In genomic region chr7:17009007-17009719, GRCh38 we compare ENCODE assay signal across 10 cellular contexts.
A peak's percentile ranks its signal among the peaks of the same experiment; 100 is the strongest.
DNase-seq lines count a peak whose midpoint lies in the region; ATAC-seq and TF ChIP-seq lines count a peak whose summit lies in the region.
"Had no signal": no experiment of that assay in that cellular context is flagged by ENCODE, and none has a peak within 500 bp of the region (broad histone marks: within the 10 kb centered on the region; RNA-seq: fewer than 3 reads in every experiment).

No MANE protein-coding gene starts in this region.

- TF ChIP-seq EP300 in tibial nerve (IDR thresholded peaks at IDR 0.05) = peak in 1 of 2 donors; percentile 72

- H3K27me3 Mint-ChIP-seq in activated naive CD8-positive, alpha-beta T cell treated with anti-CD3 and anti-CD28 coated beads for 36 hours = no peaks in the 10 kb centered on the region

- peaks cover 1% of the 10 kb centered on the region for H3K9me3 Mint-ChIP-seq in activated naive CD8-positive, alpha-beta T cell treated with anti-CD3 and anti-CD28 coated beads for 36 hours

- no peaks in the 10 kb centered on the region for H3K27me3 ChIP-seq in tibial nerve
- H3K27me3 ChIP-seq: MG63 had no signal

- 56 to 59% methylated on average over 4 of the region's 4 CpGs for WGBS in tibial nerve, 2 donors

- H3K36me3 Mint-ChIP-seq in activated naive CD8-positive, alpha-beta T cell treated with anti-CD3 and anti-CD28 coated beads for 36 hours = no peaks in the 10 kb centered on the region

- TF ChIP-seq CTCF in foreskin fibroblast (IDR thresholded peaks at IDR 0.05; ENCODE audit: low read depth, low read length) (peak; percentile 20), tibial nerve (IDR thresholded peaks at IDR 0.05) (peak; percentile 14 to 28 (median 22))

- no peak for TF ChIP-seq POLR2A in tibial nerve (IDR thresholded peaks at IDR 0.05)

- no peak overlapping the region for H3K4me3 ChIP-seq in foreskin fibroblast (ENCODE audit: low read depth in 1 of 2, low read length in 2 of 2)
- no peak overlapping the region for H3K4me3 ChIP-seq in tibial nerve
- H3K4me3 ChIP-seq: MG63 had no signal

- no peak for ATAC-seq in HG03196 (IDR thresholded peaks at IDR 0.05; ENCODE audit: unreplicated experiment)

- H3K4me1 Mint-ChIP-seq in activated naive CD8-positive, alpha-beta T cell treated with anti-CD3 and anti-CD28 coated beads for 36 hours = peaks cover 11% of the 10 kb centered on the region

- peak overlapping the region in 3 of 4 donors; percentile 32 to 75 (median 51) for H3K27ac ChIP-seq in tibial nerve

- no peaks in the 10 kb centered on the region for H3K9me3 ChIP-seq in tibial nerve

- no peak overlapping the region for H3K27ac Mint-ChIP-seq in activated naive CD8-positive, alpha-beta T cell treated with anti-CD3 and anti-CD28 coated beads for 36 hours

- DNase-seq in SIG-M5 treated with dmso at 0.1 percent for 504 hours (lab: John Stamatoyannopoulos, UW; ENCODE audit: unreplicated experiment) (peak; percentile 50), SIG-M5 (lab: John Stamatoyannopoulos, UW) (no peak), OCI-M1 (lab: John Stamatoyannopoulos, UW) (peak; percentile 70), foreskin fibroblast (peak in 1 of 2 donors; percentile 45), tibial nerve (ENCODE audit: low spot score in 2 of 2) (no peak), amniotic stem cell (lab: John Stamatoyannopoulos, UW) (no peak)
- no peak for DNase-seq in activated naive CD8-positive, alpha-beta T cell treated with anti-CD3 and anti-CD28 coated beads for 36 hours
- DNase-seq: DMS79 treated with DMSO at 0.1 percent for 48 hours, MG63 had no signal

- no peak overlapping the region for H3K4me3 Mint-ChIP-seq in activated naive CD8-positive, alpha-beta T cell treated with anti-CD3 and anti-CD28 coated beads for 36 hours

- peaks cover 0 to 29% (median 8%) of the 10 kb centered on the region in 4 donors for H3K4me1 ChIP-seq in tibial nerve

- H3K36me3 ChIP-seq in tibial nerve = no peaks in the 10 kb centered on the region
- H3K36me3 ChIP-seq: MG63 had no signal

Comparison
In these comparisons a context has a peak if more than half of its experiments do, and no peak if none do; other contexts are left out.
1. DNase-seq: peak in SIG-M5 treated with dmso at 0.1 percent for 504 hours (single experiment) and OCI-M1 (single experiment); none in SIG-M5 (single experiment), tibial nerve (0 of 2), activated naive CD8-positive, alpha-beta T cell treated with anti-CD3 and anti-CD28 coated beads for 36 hours (single experiment) and amniotic stem cell (single experiment).